Comparison of ENCODE assay signal across 16 cellular contexts in the genomic region with DNA sequence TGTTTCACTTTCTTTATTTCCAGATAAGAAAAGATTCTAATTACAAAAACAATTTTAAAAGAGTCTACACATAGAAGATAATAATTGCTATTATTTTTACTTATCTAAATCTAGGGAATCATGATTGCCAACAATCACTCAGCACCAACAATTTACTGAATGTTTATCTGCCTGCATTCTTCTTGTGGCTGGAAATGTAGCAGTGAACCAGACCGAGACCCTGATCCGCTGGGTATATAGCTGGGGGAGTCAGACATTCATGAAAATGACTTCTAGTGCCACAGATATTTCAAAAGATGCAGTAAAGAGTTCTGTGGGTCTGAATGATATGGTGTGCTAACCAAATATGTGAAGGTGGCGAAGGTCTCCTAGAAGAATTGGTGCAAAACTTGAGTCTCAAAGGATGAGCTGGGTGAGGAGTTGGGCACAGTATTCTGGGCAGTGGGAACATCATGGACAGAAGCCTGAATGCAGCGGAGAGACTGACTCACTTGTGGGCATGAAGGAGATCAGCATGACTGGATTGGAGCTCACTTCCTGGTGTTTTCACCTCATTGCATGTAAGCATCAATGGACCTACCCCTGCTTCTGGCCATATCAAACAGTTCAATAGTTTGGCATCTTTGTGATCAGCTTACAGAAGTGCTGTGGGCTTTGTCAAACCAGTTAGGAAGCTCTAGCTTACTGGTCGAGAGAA. TPM values are rescaled to one million over a fixed set of nuclear protein-coding genes. Genes with fewer than 3 reads are reported as not detected.
DNase-seq lines count a peak whose midpoint lies in the region; ATAC-seq, FAIRE-seq and TF ChIP-seq lines count a peak whose summit lies in the region.
"Had no signal": no experiment of that assay in that cellular context is flagged by ENCODE, and none has a peak within 500 bp of the region (broad histone marks: within the 10 kb centered on the region; RNA-seq: fewer than 3 reads in every experiment).

No MANE protein-coding gene starts in this region.

- no peak overlapping the region for H3K4me3 ChIP-seq in thyroid gland (replicated peaks in 1 of 3)
- H3K4me3 ChIP-seq: PC-9 had no signal

- no peak for FAIRE-seq in RCC 7860 (lab: Jason Lieb, UNC)

- DNase-seq in Daoy (ENCODE audit: low read depth) (peak; percentile 79), RCC 7860 (ENCODE audit: low spot score) (peak; percentile 52), dermis blood vessel endothelial cell (peak; percentile 28), left kidney (ENCODE audit: low read depth, low spot score) (peak; percentile 5), Kasumi-1 (lab: John Stamatoyannopoulos, UW) (no peak), thyroid gland (no peak)
- DNase-seq in effector CD4-positive, alpha-beta T cell, result no peak
- DNase-seq: activated CD4-positive, CD25-positive, alpha-beta regulatory T cell treated with anti-CD3 and anti-CD28 coated beads, Interleukin-2, amount 50 U/mL, for 72 hours; activated naive CD4-positive, alpha-beta T cell treated with Interleukin-2 at 50 U/mL for 16 hours; H7; NCI-H524; occipital lobe; PC-9; stimulated activated CD4-positive, alpha-beta T cell treated with anti-CD3 and anti-CD28 coated beads, Interleukin-12 subunit alpha, Interleukin-12 subunit beta, amount 100 ng/mL, for 4 hours; T-helper 1 cell had no signal

- TF ChIP-seq CTCF in thyroid gland (IDR thresholded peaks at IDR 0.05), result no peak

- H3K36me3 ChIP-seq in thyroid gland, result no peaks in the 10 kb centered on the region

- no peak overlapping the region for H3K27ac ChIP-seq in thyroid gland
- H3K27ac ChIP-seq: PC-9 had no signal

- intact Hi-C loops in thyroid gland (cut with DNase I), result no loop called here

- no peaks in the 10 kb centered on the region for H3K4me1 ChIP-seq in thyroid gland

- no peaks in the 10 kb centered on the region for H3K27me3 ChIP-seq in thyroid gland

- 83 to 92% methylated on average over 5 of the region's 5 CpGs for WGBS in thyroid gland, 2 donors

- no peak for TF ChIP-seq POLR2A in thyroid gland (IDR thresholded peaks at IDR 0.05)

- ATAC-seq in HG02973 (IDR thresholded peaks at IDR 0.05; ENCODE audit: unreplicated experiment), result no peak

- no peaks in the 10 kb centered on the region for H3K9me3 ChIP-seq in thyroid gland

RNA-seq across cellular contexts. Expression of a gene that starts 26.1 kb away (rescaled TPM):
- 2,790 and 3,465 TPM in 2 replicates for total RNA-seq in Daoy (2014; rRNA removed; shearing (Covaris generic))
- 353 and 387 TPM in 2 replicates for total RNA-seq in dermis blood vessel endothelial cell
- 100 to 1,000 TPM in 2 of 4 donors, 10 to 100 TPM in 2; 89.1 to 312 (median 156) TPM for total RNA-seq in thyroid gland

Comparison
In these comparisons a context has a peak if more than half of its experiments do, and no peak if none do; other contexts are left out.
1. DNase-seq: peak in Daoy (single experiment), RCC 7860 (single experiment), dermis blood vessel endothelial cell (single experiment) and left kidney (single experiment); none in Kasumi-1 (0 of 2), thyroid gland (0 of 2) and effector CD4-positive, alpha-beta T cell (single experiment).